Comparison of ENCODE assay signal across 23 cellular contexts in the genomic region with DNA sequence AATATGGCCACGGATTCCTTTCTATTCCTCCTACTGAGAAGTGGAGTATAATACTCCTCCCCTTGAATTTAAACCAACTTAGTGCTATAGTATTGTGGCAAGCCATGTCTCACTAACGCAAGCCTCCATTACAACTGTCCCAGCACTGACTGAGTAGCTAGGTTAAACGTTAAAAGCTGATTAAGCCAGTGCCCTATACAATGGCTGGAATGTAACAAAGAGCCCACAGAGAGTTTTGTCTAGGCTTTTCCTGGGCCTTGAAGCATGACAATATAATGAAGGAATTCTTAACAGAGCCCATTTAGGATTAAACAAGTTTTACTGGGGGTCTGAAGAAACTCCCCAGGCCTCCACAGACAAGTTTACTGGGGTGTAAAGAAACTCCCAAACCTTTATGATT.
A peak's percentile ranks its signal among the peaks of the same experiment; 100 is the strongest.
DNase-seq lines count a peak whose midpoint lies in the region; ATAC-seq, FAIRE-seq and TF ChIP-seq lines count a peak whose summit lies in the region.
"Had no signal": no experiment of that assay in that cellular context is flagged by ENCODE, and none has a peak within 500 bp of the region (broad histone marks: within the 10 kb centered on the region; RNA-seq: fewer than 3 reads in every experiment).

No MANE protein-coding gene starts in this region.

- H4K12ac ChIP-seq in trophoblast cell (ENCODE audit: low read depth, low read length), result no peak overlapping the region

- H3K4me3 ChIP-seq in iPS-20b (ENCODE audit: low read length) (peak overlapping the region; percentile 38; the same call in 1 of the 2 replicates), trophoblast cell (ENCODE audit: low read depth, low read length) (no peak overlapping the region), mesenchymal stem cell (ENCODE audit: insufficient read depth in 1 of 2, low read depth in 1 of 2, low read length in 2 of 2) (no peak overlapping the region)
- H3K4me3 ChIP-seq: MG63 had no signal

- H3K27ac Mint-ChIP-seq in H9 (peak overlapping the region in 2 of 3 experiments; percentile 46 to 52; a peak in 3 of 7 replicates), osteocyte (ENCODE audit: unreplicated experiment) (no peak overlapping the region)
- H3K27ac Mint-ChIP-seq: CD8-positive, alpha-beta T cell had no signal

- no peak overlapping the region for H3K4me2 ChIP-seq in H9 (ENCODE audit: insufficient read depth, insufficient read length, low read length)
- no peak overlapping the region for H3K4me2 ChIP-seq in trophoblast cell (ENCODE audit: low read length)
- no peak overlapping the region for H3K4me2 ChIP-seq in mesenchymal stem cell (ENCODE audit: low read length, poor library complexity, severe bottlenecking)

- no peak overlapping the region for H3K23ac ChIP-seq in H9 (ENCODE audit: insufficient read length, low read depth, low read length)
- no peak overlapping the region for H3K23ac ChIP-seq in trophoblast cell (ENCODE audit: low read length)
- H3K23ac ChIP-seq in mesenchymal stem cell (ENCODE audit: low read length in 2 of 2), result no peak overlapping the region

- no peak overlapping the region for H3K9ac ChIP-seq in H9 (ENCODE audit: extremely low read depth, insufficient read length, low read length)
- no peak overlapping the region for H3K9ac ChIP-seq in iPS-20b (ENCODE audit: low read depth, low read length)
- H3K9ac ChIP-seq in trophoblast cell (ENCODE audit: low read length), result no peak overlapping the region
- no peak overlapping the region for H3K9ac ChIP-seq in mesenchymal stem cell (ENCODE audit: low read length)

- no peak overlapping the region for H2BK120ac ChIP-seq in H9 (ENCODE audit: low read depth, low read length, poor library complexity, severe bottlenecking)
- no peak overlapping the region for H2BK120ac ChIP-seq in trophoblast cell (ENCODE audit: insufficient read depth, low read length, poor library complexity)
- no peak overlapping the region for H2BK120ac ChIP-seq in mesenchymal stem cell (ENCODE audit: low read depth, low read length)

- no peak overlapping the region for H3K27ac ChIP-seq in H9 (ENCODE audit: insufficient read length, low read depth, low read length)
- H3K27ac ChIP-seq in iPS-20b (ENCODE audit: low read length), result no peak overlapping the region
- H3K27ac ChIP-seq in trophoblast cell (ENCODE audit: low read depth, low read length), result peak overlapping the region; percentile 51
- H3K27ac ChIP-seq in mesenchymal stem cell (ENCODE audit: low read length, poor library complexity, severe bottlenecking), result no peak overlapping the region

- H3K79me1 ChIP-seq in H9 (ENCODE audit: insufficient read depth, low read depth, low read length, poor library complexity, severe bottlenecking) (no peaks in the 10 kb centered on the region), trophoblast cell (ENCODE audit: low read length) (no peaks in the 10 kb centered on the region), mesenchymal stem cell (replicated peaks; ENCODE audit: low read length, poor library complexity, severe bottlenecking) (no peaks in the 10 kb centered on the region)

- no peak for DNase-seq in H9
- DNase-seq in RCC 7860 (ENCODE audit: low spot score), result peak; percentile 12
- DNase-seq in trophoblast cell, result no peak
- no peak for DNase-seq in osteocyte (ENCODE audit: extremely low spot score, unreplicated experiment)
- no peak for DNase-seq in mesenchymal stem cell
- DNase-seq: 8988T; AML-193; C1 segment of cervical spinal cord; CD8-positive, alpha-beta T cell; DMS53; GDM1; H7; Kasumi-1; MG63; NCI-H1417; NCI-H1694 treated with DMSO at 0.1 percent for 48 hours; NCI-H2081 treated with DMSO at 0.1 percent for 48 hours; NCI-H446; NCI-H526; Right ventricle myocardium superior had no signal

- no peaks in the 10 kb centered on the region for H3K23me2 ChIP-seq in H9 (ENCODE audit: insufficient read length, low read depth, low read length, poor library complexity, severe bottlenecking)

- H3K14ac ChIP-seq in H9 (ENCODE audit: insufficient read depth, low read length) (no peak overlapping the region), trophoblast cell (ENCODE audit: low read length) (no peak overlapping the region), mesenchymal stem cell (ENCODE audit: low read length in 2 of 2) (no peak overlapping the region)

- no peaks in the 10 kb centered on the region for H4K20me1 ChIP-seq in H9 (ENCODE audit: control insufficient read depth, insufficient read depth, insufficient read length)

- H3K79me2 ChIP-seq in H9 (ENCODE audit: insufficient read depth, low read length) (no peaks in the 10 kb centered on the region), trophoblast cell (ENCODE audit: control insufficient read depth, insufficient read depth, low read length, poor library complexity) (no peaks in the 10 kb centered on the region)

- H3K4me1 ChIP-seq in H9 (ENCODE audit: insufficient read depth, low read length), result peaks cover 7% of the 10 kb centered on the region; the same call in 1 of the 2 replicates
- H3K4me1 ChIP-seq in iPS-20b (ENCODE audit: insufficient read depth, low read length), result peaks cover 32% of the 10 kb centered on the region
- H3K4me1 ChIP-seq in trophoblast cell (ENCODE audit: control insufficient read depth in 1 of 2, insufficient read depth in 2 of 2, low read length in 2 of 2), result no peaks in the 10 kb centered on the region
- H3K4me1 ChIP-seq in mesenchymal stem cell (ENCODE audit: control insufficient read depth, insufficient read depth, low read depth, low read length), result no peaks in the 10 kb centered on the region

- no peak overlapping the region for H3K56ac ChIP-seq in H9 (ENCODE audit: insufficient read length, low read depth, low read length)

- no peak for ATAC-seq in GM21367 (IDR thresholded peaks at IDR 0.05; ENCODE audit: unreplicated experiment)
- ATAC-seq: CD8-positive, alpha-beta T cell had no signal

- H3K36me3 ChIP-seq in iPS-20b (ENCODE audit: insufficient read depth, low read depth, low read length) (no peaks in the 10 kb centered on the region), trophoblast cell (ENCODE audit: control insufficient read depth in 1 of 2, insufficient read depth in 2 of 2, low read length in 2 of 2) (no peaks in the 10 kb centered on the region), mesenchymal stem cell (ENCODE audit: control insufficient read depth in 1 of 2, insufficient read depth in 2 of 2, low read depth in 1 of 2, low read length in 2 of 2) (no peaks in the 10 kb centered on the region)
- H3K36me3 ChIP-seq: MG63 had no signal

- H2BK15ac ChIP-seq in H9 (ENCODE audit: low read depth, low read length) (no peak overlapping the region), mesenchymal stem cell (ENCODE audit: low read depth, poor library complexity, severe bottlenecking) (no peak overlapping the region)

- H4K91ac ChIP-seq in H9 (ENCODE audit: insufficient read length, low read depth, low read length), result no peak overlapping the region
- H4K91ac ChIP-seq in trophoblast cell (ENCODE audit: low read depth, low read length), result no peak overlapping the region
- H4K91ac ChIP-seq in mesenchymal stem cell (ENCODE audit: low read length), result no peak overlapping the region

- H3K9me3 Mint-ChIP-seq in H9 (no peaks in the 10 kb centered on the region), osteocyte (ENCODE audit: unreplicated experiment) (no peaks in the 10 kb centered on the region)

- H3T11ph ChIP-seq in H9 (ENCODE audit: low read length), result no peak overlapping the region

- no peaks in the 10 kb centered on the region for H3K9me3 ChIP-seq in H9 (ENCODE audit: control insufficient read depth, low read depth, low read length)
- 0 out of 2 replicates have a peak, but pooled peaks cover 3% of the 10 kb centered on the region for H3K9me3 ChIP-seq in iPS-20b (ENCODE audit: insufficient read depth, low read depth, low read length)
- no peaks in the 10 kb centered on the region for H3K9me3 ChIP-seq in trophoblast cell (ENCODE audit: insufficient read depth, low read depth, low read length)
- no peaks in the 10 kb centered on the region for H3K9me3 ChIP-seq in mesenchymal stem cell (ENCODE audit: control insufficient read depth, low read length)
- H3K9me3 ChIP-seq: MG63 had no signal

- H2BK12ac ChIP-seq in H9 (ENCODE audit: insufficient read length, low read depth, low read length), result no peak overlapping the region
- H2BK12ac ChIP-seq in trophoblast cell (ENCODE audit: low read length), result no peak overlapping the region
- H2BK12ac ChIP-seq in mesenchymal stem cell (ENCODE audit: low read length in 2 of 2), result no peak overlapping the region

- H4K8ac ChIP-seq in H9 (replicated peaks; ENCODE audit: insufficient read length, low read depth, low read length), result no peak overlapping the region
- no peak overlapping the region for H4K8ac ChIP-seq in trophoblast cell (ENCODE audit: low read depth, low read length)
- no peak overlapping the region for H4K8ac ChIP-seq in mesenchymal stem cell (ENCODE audit: low read length)

- H3K4me3 Mint-ChIP-seq in H9, result no peak overlapping the region
- H3K4me3 Mint-ChIP-seq in osteocyte (ENCODE audit: unreplicated experiment), result no peak overlapping the region
- H3K4me3 Mint-ChIP-seq: CD8-positive, alpha-beta T cell had no signal

- H3K18ac ChIP-seq in H9 (ENCODE audit: insufficient read length, low read depth, low read length) (no peak overlapping the region), trophoblast cell (ENCODE audit: low read length) (no peak overlapping the region), mesenchymal stem cell (ENCODE audit: low read depth in 1 of 2, low read length in 2 of 2) (no peak overlapping the region)

- no peak for FAIRE-seq in RCC 7860 (lab: Jason Lieb, UNC)
- FAIRE-seq: HTR-8/SVneo had no signal

- H2AFZ ChIP-seq in H9 (ENCODE audit: low read length) (no peak overlapping the region), trophoblast cell (ENCODE audit: insufficient read depth, low read length, poor library complexity) (no peak overlapping the region), mesenchymal stem cell (ENCODE audit: low read depth, low read length) (no peak overlapping the region)

- no CpG with 5 or more reads among the region's 3 CpGs for WGBS in H9 (ENCODE audit: extremely low coverage, insufficient read length, low lambda C conversion rate)
- no CpG with 5 or more reads among the region's 3 CpGs for WGBS in trophoblast cell (ENCODE audit: extremely low coverage, insufficient coverage, insufficient read length)
- 67% methylated on average over 2 of the region's 3 CpGs for WGBS in mesenchymal stem cell

- TF ChIP-seq CTCF in H9 (conservative IDR thresholded peaks at IDR 0.05), result no peak
- TF ChIP-seq CTCF in osteocyte (IDR thresholded peaks at IDR 0.05), result no peak

- no peak overlapping the region for H3K4ac ChIP-seq in H9 (ENCODE audit: low read depth, low read length)
- no peak overlapping the region for H3K4ac ChIP-seq in trophoblast cell (ENCODE audit: low read depth, low read length)
- H3K4ac ChIP-seq in mesenchymal stem cell (ENCODE audit: low read depth in 1 of 2, low read length in 2 of 2), result no peak overlapping the region

- H3K36me3 Mint-ChIP-seq in H9 (ENCODE audit: insufficient read depth in 1 of 3, low read depth in 3 of 3) (peaks cover 0 to 4% (median 0%) of the 10 kb centered on the region in 3 experiments; a peak in 3 of 7 replicates), osteocyte (ENCODE audit: unreplicated experiment) (no peaks in the 10 kb centered on the region)
- H3K36me3 Mint-ChIP-seq: CD8-positive, alpha-beta T cell had no signal

- H2BK5ac ChIP-seq in H9 (ENCODE audit: insufficient read length, low read length) (no peak overlapping the region), trophoblast cell (ENCODE audit: low read depth, low read length, poor library complexity) (no peak overlapping the region), mesenchymal stem cell (ENCODE audit: low read depth, low read length, poor library complexity, severe bottlenecking) (no peak overlapping the region)

- H3K27me3 ChIP-seq in H9 (ENCODE audit: insufficient read depth, low read length) (no peaks in the 10 kb centered on the region), iPS-20b (ENCODE audit: insufficient read depth, low read length) (no peaks in the 10 kb centered on the region), trophoblast cell (ENCODE audit: insufficient read depth, low read length) (no peaks in the 10 kb centered on the region), mesenchymal stem cell (ENCODE audit: control insufficient read depth in 1 of 2, insufficient read depth in 1 of 2, low read length in 2 of 2) (no peaks in the 10 kb centered on the region)
- H3K27me3 ChIP-seq: MG63 had no signal

- no peak overlapping the region for H4K5ac ChIP-seq in H9 (ENCODE audit: insufficient read length, low read depth, low read length)

- H2AK5ac ChIP-seq in H9 (ENCODE audit: insufficient read length, low read length) (no peak overlapping the region), trophoblast cell (ENCODE audit: low read length) (no peak overlapping the region), mesenchymal stem cell (ENCODE audit: low read length, severe bottlenecking) (no peak overlapping the region)

- H3K4me1 Mint-ChIP-seq in H9, result peaks cover 35 to 38% of the 10 kb centered on the region in 2 experiments
- H3K4me1 Mint-ChIP-seq in osteocyte (ENCODE audit: unreplicated experiment), result peaks cover 11% of the 10 kb centered on the region

- no peak overlapping the region for H2BK20ac ChIP-seq in H9 (ENCODE audit: low read depth, low read length, poor library complexity, severe bottlenecking)

- H3K27me3 Mint-ChIP-seq in H9 (ENCODE audit: low read depth) (no peaks in the 10 kb centered on the region), osteocyte (ENCODE audit: unreplicated experiment) (no peaks in the 10 kb centered on the region)
